Comparison of ENCODE assay signal across 8 cellular contexts in genomic region chr14:100065942-100066574, GRCh38. TPM values are rescaled to one million over a fixed set of nuclear protein-coding genes. Genes with fewer than 3 reads are reported as not detected.
DNase-seq lines count a peak whose midpoint lies in the region; ATAC-seq, FAIRE-seq and TF ChIP-seq lines count a peak whose summit lies in the region.

No MANE protein-coding gene starts in this region.

- H3K9me3 Mint-ChIP-seq in progenitor cell of endocrine pancreas (ENCODE audit: low read depth): no peaks in the 10 kb centered on the region

- no peak overlapping the region for H3K4me3 Mint-ChIP-seq in progenitor cell of endocrine pancreas (ENCODE audit: low read depth)

- peak; percentile 25 for ATAC-seq in HG03097 (IDR thresholded peaks at IDR 0.05; ENCODE audit: low FRiP score, unreplicated experiment)

- no peak for FAIRE-seq in kidney (lab: Jason Lieb, UNC)

- no peak overlapping the region for H3K9ac ChIP-seq in kidney (ENCODE audit: low read length in 2 of 2)

- H3K4me3 ChIP-seq in fibroblast of mammary gland (ENCODE audit: control insufficient read depth, low read depth, low read length): no peak overlapping the region
- H3K4me3 ChIP-seq in kidney (ENCODE audit: low read length in 2 of 2): no peak overlapping the region

- no peaks in the 10 kb centered on the region for H3K27me3 Mint-ChIP-seq in progenitor cell of endocrine pancreas

- no peaks in the 10 kb centered on the region for H3K9me3 ChIP-seq in kidney (ENCODE audit: control insufficient read depth in 1 of 2, low read length in 2 of 2)

- no peak overlapping the region for H3K27ac Mint-ChIP-seq in progenitor cell of endocrine pancreas

- DNase-seq in activated CD4-positive, alpha-beta T cell treated with anti-CD3 and anti-CD28 coated beads for 24 hours (ENCODE audit: low read depth in 2 of 2): peak; percentile 63 to 70
- peak; percentile 37 for DNase-seq in fibroblast of mammary gland (ENCODE audit: low read depth)
- peak; percentile 61 to 76 for DNase-seq in stimulated activated CD8-positive, alpha-beta memory T cell treated with anti-CD3 and anti-CD28 coated beads, Interleukin-2, amount 100 ng/mL, for 1 hour (ENCODE audit: low read depth in 2 of 2)
- no peak for DNase-seq in kidney
- DNase-seq in progenitor cell of endocrine pancreas (ENCODE audit: low spot score, unreplicated experiment): no peak
- DNase-seq in occipital lobe (lab: John Stamatoyannopoulos, UW): no peak

- no peak overlapping the region for H3K27ac ChIP-seq in kidney (ENCODE audit: low read depth in 2 of 2, low read length in 2 of 2)

- intact Hi-C loops in kidney (cut with DNase I): no loop called here

- H3K36me3 ChIP-seq in kidney (ENCODE audit: control insufficient read depth in 1 of 2, insufficient read depth in 2 of 2, low read length in 2 of 2): no peaks in the 10 kb centered on the region

- H3K4me1 ChIP-seq in kidney (ENCODE audit: control insufficient read depth in 1 of 2, insufficient read depth in 1 of 2, low read depth in 1 of 2, low read length in 2 of 2): peaks cover 0 to 4% of the 10 kb centered on the region in 2 donors

- peak; percentile 68 for TF ChIP-seq POLR2A in GM18526 (IDR thresholded peaks at IDR 0.05; ENCODE audit: extremely low read depth, insufficient read length)

- H3K4me1 Mint-ChIP-seq in progenitor cell of endocrine pancreas (ENCODE audit: low read depth): peaks cover 11% of the 10 kb centered on the region

- H3K36me3 Mint-ChIP-seq in progenitor cell of endocrine pancreas (ENCODE audit: insufficient read depth): no peaks in the 10 kb centered on the region

- TF ChIP-seq CTCF in fibroblast of mammary gland (conservative IDR thresholded peaks at IDR 0.05; ENCODE audit: control insufficient read depth, insufficient read depth, low read depth, low read length) (no peak), kidney (IDR thresholded peaks at IDR 0.05; ENCODE audit: borderline replicate concordance, extremely low read depth, insufficient read depth) (no peak), progenitor cell of endocrine pancreas (IDR thresholded peaks at IDR 0.05; ENCODE audit: unreplicated experiment) (no peak)

RNA-seq across cellular contexts. Expression of gene EVL, which starts 0.8 kb away (rescaled TPM):
- total RNA-seq in kidney (84.1 TPM), progenitor cell of endocrine pancreas (207 and 216 TPM in 2 replicates), occipital lobe (76.1 TPM)
- 54.8 TPM for polyA plus RNA-seq in kidney (ENCODE audit: insufficient read depth, low read depth, low replicate concordance)

Comparison
In these comparisons a context has a peak if more than half of its experiments do, and no peak if none do; other contexts are left out.
1. DNase-seq: peak in activated CD4-positive, alpha-beta T cell treated with anti-CD3 and anti-CD28 coated beads for 24 hours (2 of 2), fibroblast of mammary gland (single experiment) and stimulated activated CD8-positive, alpha-beta memory T cell treated with anti-CD3 and anti-CD28 coated beads, Interleukin-2, amount 100 ng/mL, for 1 hour (2 of 2); none in kidney (single experiment), progenitor cell of endocrine pancreas (single experiment) and occipital lobe (single experiment).